Comparison of ENCODE assay signal across 1 cellular context in the genomic region with DNA sequence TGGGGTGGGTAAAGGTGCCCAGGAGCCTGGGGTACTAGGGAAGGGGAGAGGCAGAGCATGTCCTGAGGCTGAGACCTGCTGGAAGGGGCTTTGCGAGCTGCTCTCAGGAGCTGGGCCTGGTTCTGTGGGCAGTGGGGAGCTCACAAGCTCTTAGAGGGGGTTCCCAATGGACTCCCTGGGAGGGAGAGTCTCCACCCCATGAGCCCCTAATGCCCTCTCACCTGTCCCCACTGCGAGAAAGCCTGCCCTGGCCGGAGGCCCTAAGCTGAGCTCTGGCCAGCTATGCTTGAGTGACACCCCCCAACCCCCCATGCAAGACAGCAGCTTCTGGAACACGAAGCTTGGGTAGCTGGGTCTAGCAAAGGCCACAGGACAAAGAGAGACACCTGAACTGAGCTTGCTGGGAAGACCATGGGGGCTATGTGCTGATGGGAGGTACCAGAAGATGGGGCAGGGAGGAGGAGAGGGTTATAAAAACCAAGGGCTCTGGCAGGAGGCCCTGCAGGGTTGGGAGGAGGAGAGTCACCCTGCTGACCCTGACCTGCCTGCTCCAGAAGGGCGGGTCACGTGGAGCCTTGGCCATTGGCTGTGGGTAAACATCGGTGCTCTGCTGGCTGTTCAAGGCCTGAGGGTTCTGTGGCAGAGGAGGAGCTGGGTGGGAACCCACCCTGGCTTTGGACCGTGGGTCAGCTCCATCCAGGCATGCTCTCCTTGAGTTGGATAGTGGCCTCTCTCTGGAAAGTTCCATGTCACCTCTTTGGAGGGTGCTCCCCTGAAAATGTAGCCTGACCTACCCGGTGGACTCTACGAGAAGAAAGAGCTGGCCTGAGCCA.
TF ChIP-seq lines count a peak whose summit lies in the region.

No MANE protein-coding gene starts in this region.

TF ChIP-seq in HepG2, 621 proteins besides CTCF, POLR2A, EP300 and RAD21 (continued from another document and continues in another):
- TF ChIP-seq ZNF234 (CRISPR knock-in tag; conservative IDR thresholded peaks at IDR 0.05), result no peak
- TF ChIP-seq SMAD1 (CRISPR knock-in tag; IDR thresholded peaks at IDR 0.05; ENCODE audit: borderline replicate concordance, low read depth), result no peak
- no peak for TF ChIP-seq KLF12 (CRISPR knock-in tag; IDR thresholded peaks at IDR 0.05; ENCODE audit: borderline replicate concordance)
- TF ChIP-seq, protein P1, sequence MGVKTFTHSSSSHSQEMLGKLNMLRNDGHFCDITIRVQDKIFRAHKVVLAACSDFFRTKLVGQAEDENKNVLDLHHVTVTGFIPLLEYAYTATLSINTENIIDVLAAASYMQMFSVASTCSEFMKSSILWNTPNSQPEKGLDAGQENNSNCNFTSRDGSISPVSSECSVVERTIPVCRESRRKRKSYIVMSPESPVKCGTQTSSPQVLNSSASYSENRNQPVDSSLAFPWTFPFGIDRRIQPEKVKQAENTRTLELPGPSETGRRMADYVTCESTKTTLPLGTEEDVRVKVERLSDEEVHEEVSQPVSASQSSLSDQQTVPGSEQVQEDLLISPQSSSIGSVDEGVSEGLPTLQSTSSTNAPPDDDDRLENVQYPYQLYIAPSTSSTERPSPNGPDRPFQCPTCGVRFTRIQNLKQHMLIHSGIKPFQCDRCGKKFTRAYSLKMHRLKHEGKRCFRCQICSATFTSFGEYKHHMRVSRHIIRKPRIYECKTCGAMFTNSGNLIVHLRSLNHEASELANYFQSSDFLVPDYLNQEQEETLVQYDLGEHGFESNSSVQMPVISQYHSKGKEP (CRISPR knock-in tag; IDR thresholded peaks at IDR 0.05), result no peak
- TF ChIP-seq, protein P2, sequence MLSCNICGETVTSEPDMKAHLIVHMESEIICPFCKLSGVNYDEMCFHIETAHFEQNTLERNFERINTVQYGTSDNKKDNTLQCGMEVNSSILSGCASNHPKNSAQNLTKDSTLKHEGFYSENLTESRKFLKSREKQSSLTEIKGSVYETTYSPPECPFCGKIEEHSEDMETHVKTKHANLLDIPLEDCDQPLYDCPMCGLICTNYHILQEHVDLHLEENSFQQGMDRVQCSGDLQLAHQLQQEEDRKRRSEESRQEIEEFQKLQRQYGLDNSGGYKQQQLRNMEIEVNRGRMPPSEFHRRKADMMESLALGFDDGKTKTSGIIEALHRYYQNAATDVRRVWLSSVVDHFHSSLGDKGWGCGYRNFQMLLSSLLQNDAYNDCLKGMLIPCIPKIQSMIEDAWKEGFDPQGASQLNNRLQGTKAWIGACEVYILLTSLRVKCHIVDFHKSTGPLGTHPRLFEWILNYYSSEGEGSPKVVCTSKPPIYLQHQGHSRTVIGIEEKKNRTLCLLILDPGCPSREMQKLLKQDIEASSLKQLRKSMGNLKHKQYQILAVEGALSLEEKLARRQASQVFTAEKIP (CRISPR knock-in tag; IDR thresholded peaks at IDR 0.05; ENCODE audit: borderline replicate concordance), result no peak
- TF ChIP-seq, protein P3, sequence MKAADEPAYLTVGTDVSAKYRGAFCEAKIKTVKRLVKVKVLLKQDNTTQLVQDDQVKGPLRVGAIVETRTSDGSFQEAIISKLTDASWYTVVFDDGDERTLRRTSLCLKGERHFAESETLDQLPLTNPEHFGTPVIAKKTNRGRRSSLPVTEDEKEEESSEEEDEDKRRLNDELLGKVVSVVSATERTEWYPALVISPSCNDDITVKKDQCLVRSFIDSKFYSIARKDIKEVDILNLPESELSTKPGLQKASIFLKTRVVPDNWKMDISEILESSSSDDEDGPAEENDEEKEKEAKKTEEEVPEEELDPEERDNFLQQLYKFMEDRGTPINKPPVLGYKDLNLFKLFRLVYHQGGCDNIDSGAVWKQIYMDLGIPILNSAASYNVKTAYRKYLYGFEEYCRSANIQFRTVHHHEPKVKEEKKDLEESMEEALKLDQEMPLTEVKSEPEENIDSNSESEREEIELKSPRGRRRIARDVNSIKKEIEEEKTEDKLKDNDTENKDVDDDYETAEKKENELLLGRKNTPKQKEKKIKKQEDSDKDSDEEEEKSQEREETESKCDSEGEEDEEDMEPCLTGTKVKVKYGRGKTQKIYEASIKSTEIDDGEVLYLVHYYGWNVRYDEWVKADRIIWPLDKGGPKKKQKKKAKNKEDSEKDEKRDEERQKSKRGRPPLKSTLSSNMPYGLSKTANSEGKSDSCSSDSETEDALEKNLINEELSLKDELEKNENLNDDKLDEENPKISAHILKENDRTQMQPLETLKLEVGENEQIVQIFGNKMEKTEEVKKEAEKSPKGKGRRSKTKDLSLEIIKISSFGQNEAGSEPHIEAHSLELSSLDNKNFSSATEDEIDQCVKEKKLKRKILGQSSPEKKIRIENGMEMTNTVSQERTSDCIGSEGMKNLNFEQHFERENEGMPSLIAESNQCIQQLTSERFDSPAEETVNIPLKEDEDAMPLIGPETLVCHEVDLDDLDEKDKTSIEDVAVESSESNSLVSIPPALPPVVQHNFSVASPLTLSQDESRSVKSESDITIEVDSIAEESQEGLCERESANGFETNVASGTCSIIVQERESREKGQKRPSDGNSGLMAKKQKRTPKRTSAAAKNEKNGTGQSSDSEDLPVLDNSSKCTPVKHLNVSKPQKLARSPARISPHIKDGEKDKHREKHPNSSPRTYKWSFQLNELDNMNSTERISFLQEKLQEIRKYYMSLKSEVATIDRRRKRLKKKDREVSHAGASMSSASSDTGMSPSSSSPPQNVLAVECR (CRISPR knock-in tag; IDR thresholded peaks at IDR 0.05; ENCODE audit: borderline replicate concordance), result peak; percentile 43; the same call in 1 of the 2 replicates
- TF ChIP-seq ZNF441 (CRISPR knock-in tag; IDR thresholded peaks at IDR 0.05; ENCODE audit: borderline replicate concordance), result no peak
- TF ChIP-seq IKZF1 (IDR thresholded peaks at IDR 0.05), result no peak
- TF ChIP-seq, protein P4, sequence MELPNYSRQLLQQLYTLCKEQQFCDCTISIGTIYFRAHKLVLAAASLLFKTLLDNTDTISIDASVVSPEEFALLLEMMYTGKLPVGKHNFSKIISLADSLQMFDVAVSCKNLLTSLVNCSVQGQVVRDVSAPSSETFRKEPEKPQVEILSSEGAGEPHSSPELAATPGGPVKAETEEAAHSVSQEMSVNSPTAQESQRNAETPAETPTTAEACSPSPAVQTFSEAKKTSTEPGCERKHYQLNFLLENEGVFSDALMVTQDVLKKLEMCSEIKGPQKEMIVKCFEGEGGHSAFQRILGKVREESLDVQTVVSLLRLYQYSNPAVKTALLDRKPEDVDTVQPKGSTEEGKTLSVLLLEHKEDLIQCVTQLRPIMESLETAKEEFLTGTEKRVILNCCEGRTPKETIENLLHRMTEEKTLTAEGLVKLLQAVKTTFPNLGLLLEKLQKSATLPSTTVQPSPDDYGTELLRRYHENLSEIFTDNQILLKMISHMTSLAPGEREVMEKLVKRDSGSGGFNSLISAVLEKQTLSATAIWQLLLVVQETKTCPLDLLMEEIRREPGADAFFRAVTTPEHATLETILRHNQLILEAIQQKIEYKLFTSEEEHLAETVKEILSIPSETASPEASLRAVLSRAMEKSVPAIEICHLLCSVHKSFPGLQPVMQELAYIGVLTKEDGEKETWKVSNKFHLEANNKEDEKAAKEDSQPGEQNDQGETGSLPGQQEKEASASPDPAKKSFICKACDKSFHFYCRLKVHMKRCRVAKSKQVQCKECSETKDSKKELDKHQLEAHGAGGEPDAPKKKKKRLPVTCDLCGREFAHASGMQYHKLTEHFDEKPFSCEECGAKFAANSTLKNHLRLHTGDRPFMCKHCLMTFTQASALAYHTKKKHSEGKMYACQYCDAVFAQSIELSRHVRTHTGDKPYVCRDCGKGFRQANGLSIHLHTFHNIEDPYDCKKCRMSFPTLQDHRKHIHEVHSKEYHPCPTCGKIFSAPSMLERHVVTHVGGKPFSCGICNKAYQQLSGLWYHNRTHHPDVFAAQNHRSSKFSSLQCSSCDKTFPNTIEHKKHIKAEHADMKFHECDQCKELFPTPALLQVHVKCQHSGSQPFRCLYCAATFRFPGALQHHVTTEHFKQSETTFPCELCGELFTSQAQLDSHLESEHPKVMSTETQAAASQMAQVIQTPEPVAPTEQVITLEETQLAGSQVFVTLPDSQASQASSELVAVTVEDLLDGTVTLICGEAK (IDR thresholded peaks at IDR 0.05), result no peak
- TF ChIP-seq, protein P4 (CRISPR knock-in tag; IDR thresholded peaks at IDR 0.05), result no peak; the same call in 1 of the 2 replicates
- TF ChIP-seq, protein P5, sequence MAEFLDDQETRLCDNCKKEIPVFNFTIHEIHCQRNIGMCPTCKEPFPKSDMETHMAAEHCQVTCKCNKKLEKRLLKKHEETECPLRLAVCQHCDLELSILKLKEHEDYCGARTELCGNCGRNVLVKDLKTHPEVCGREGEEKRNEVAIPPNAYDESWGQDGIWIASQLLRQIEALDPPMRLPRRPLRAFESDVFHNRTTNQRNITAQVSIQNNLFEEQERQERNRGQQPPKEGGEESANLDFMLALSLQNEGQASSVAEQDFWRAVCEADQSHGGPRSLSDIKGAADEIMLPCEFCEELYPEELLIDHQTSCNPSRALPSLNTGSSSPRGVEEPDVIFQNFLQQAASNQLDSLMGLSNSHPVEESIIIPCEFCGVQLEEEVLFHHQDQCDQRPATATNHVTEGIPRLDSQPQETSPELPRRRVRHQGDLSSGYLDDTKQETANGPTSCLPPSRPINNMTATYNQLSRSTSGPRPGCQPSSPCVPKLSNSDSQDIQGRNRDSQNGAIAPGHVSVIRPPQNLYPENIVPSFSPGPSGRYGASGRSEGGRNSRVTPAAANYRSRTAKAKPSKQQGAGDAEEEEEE (CRISPR knock-in tag; IDR thresholded peaks at IDR 0.05; ENCODE audit: borderline replicate concordance), result no peak
- TF ChIP-seq ZNF672 (CRISPR knock-in tag; IDR thresholded peaks at IDR 0.05), result no peak
- TF ChIP-seq SRSF4 (IDR thresholded peaks at IDR 0.05; ENCODE audit: low read depth, low read length, poor library complexity, severe bottlenecking), result no peak
- TF ChIP-seq, protein P6, sequence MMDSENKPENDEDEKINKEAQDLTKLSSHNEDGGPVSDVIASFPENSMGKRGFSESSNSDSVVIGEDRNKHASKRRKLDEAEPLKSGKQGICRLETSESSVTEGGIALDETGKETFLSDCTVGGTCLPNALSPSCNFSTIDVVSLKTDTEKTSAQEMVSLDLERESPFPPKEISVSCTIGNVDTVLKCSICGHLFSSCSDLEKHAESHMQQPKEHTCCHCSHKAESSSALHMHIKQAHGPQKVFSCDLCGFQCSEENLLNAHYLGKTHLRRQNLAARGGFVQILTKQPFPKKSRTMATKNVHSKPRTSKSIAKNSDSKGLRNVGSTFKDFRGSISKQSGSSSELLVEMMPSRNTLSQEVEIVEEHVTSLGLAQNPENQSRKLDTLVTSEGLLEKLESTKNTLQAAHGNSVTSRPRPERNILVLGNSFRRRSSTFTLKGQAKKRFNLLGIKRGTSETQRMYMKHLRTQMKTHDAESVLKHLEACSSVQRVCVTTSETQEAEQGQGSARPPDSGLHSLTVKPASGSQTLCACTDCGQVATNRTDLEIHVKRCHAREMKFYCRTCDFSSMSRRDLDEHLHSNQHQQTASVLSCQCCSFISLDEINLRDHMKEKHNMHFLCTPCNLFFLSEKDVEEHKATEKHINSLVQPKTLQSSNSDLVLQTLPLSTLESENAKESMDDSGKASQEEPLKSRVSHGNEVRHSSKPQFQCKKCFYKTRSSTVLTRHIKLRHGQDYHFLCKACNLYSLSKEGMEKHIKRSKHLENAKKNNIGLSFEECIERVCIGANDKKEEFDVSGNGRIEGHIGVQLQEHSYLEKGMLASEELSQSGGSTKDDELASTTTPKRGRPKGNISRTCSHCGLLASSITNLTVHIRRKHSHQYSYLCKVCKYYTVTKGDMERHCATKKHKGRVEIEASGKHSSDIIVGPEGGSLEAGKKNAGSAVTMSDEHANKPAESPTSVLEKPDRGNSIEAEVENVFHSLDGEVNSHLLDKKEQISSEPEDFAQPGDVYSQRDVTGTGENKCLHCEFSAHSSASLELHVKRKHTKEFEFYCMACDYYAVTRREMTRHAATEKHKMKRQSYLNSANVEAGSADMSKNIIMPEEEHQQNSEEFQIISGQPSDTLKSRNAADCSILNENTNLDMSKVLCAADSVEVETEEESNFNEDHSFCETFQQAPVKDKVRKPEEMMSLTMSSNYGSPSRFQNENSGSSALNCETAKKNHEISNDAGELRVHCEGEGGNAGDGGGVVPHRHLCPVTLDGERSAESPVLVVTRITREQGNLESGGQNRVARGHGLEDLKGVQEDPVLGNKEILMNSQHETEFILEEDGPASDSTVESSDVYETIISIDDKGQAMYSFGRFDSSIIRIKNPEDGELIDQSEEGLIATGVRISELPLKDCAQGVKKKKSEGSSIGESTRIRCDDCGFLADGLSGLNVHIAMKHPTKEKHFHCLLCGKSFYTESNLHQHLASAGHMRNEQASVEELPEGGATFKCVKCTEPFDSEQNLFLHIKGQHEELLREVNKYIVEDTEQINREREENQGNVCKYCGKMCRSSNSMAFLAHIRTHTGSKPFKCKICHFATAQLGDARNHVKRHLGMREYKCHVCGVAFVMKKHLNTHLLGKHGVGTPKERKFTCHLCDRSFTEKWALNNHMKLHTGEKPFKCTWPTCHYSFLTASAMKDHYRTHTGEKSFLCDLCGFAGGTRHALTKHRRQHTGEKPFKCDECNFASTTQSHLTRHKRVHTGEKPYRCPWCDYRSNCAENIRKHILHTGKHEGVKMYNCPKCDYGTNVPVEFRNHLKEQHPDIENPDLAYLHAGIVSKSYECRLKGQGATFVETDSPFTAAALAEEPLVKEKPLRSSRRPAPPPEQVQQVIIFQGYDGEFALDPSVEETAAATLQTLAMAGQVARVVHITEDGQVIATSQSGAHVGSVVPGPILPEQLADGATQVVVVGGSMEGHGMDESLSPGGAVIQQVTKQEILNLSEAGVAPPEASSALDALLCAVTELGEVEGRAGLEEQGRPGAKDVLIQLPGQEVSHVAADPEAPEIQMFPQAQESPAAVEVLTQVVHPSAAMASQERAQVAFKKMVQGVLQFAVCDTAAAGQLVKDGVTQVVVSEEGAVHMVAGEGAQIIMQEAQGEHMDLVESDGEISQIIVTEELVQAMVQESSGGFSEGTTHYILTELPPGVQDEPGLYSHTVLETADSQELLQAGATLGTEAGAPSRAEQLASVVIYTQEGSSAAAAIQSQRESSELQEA (CRISPR knock-in tag; IDR thresholded peaks at IDR 0.05; ENCODE audit: not compliant biosample characterization), result no peak
- peak; percentile 4; the same call in 1 of the 2 replicates for TF ChIP-seq CEBPG (CRISPR knock-in tag; IDR thresholded peaks at IDR 0.05)
- no peak for TF ChIP-seq ZC3H4 (CRISPR knock-in tag; IDR thresholded peaks at IDR 0.05; ENCODE audit: borderline replicate concordance)
